ENCODE assay signal across 17 cellular contexts in genomic region chr9:19313573-19313972, GRCh38.
DNase-seq lines count a peak whose midpoint lies in the region; ATAC-seq, FAIRE-seq and TF ChIP-seq lines count a peak whose summit lies in the region.
"Had no signal": no experiment of that assay in that cellular context is flagged by ENCODE, and none has a peak within 500 bp of the region (broad histone marks: within the 10 kb centered on the region; RNA-seq: fewer than 3 reads in every experiment).

No MANE protein-coding gene starts in this region.

- H3K27me3 ChIP-seq in right atrium auricular region: no peaks in the 10 kb centered on the region

- no peak overlapping the region for H3K27ac ChIP-seq in right atrium auricular region
- H3K27ac ChIP-seq: C4-2B had no signal

- peaks cover 0 to 10% of the 10 kb centered on the region in 2 donors for H3K36me3 Mint-ChIP-seq in naive B cell

- DNase-seq in Right ventricle myocardium inferior (ENCODE audit: missing footprints) (no peak), right atrium auricular region (ENCODE audit: low spot score) (no peak), GM12891 (ENCODE audit: insufficient read length, low spot score) (no peak), NCI-H446 treated with DMSO at 0.1 percent for 48 hours (lab: John Stamatoyannopoulos, UW) (peak; percentile 12), naive B cell (no peak), glomerular visceral epithelial cell (ENCODE audit: extremely low spot score) (no peak), SW480 (ENCODE audit: low spot score) (no peak), ecto neural progenitor cell (ENCODE audit: low spot score) (no peak)
- DNase-seq: DMS79 treated with DMSO at 0.1 percent for 48 hours, H7, KG1, NCI-H1417 treated with DMSO at 0.1 percent for 48 hours, NCI-H187 treated with DMSO at 0.1 percent for 48 hours, NCI-H2171, NCI-H69 had no signal

- H3K4me1 Mint-ChIP-seq in naive B cell: peaks cover 0 to 4% (median 0%) of the 10 kb centered on the region in 3 donors

- no peaks in the 10 kb centered on the region for H3K27me3 Mint-ChIP-seq in naive B cell

- no peak overlapping the region for H3K4me3 ChIP-seq in right atrium auricular region

- H3K4me3 Mint-ChIP-seq in naive B cell: no peak overlapping the region

- no peaks in the 10 kb centered on the region for H3K4me1 ChIP-seq in right atrium auricular region

- no peaks in the 10 kb centered on the region for H3K9me3 ChIP-seq in right atrium auricular region

- no peaks in the 10 kb centered on the region for H3K9me3 Mint-ChIP-seq in naive B cell

- ATAC-seq in Right ventricle myocardium inferior (peak; percentile 34), naive B cell (ENCODE audit: low read depth in 2 of 2) (no peak)
- ATAC-seq: HepG2 had no signal

- intact Hi-C loops in Right ventricle myocardium inferior (cut with DNase I): no loop called here

- TF ChIP-seq CTCF in right atrium auricular region (IDR thresholded peaks at IDR 0.05): no peak

- peak; percentile 26 for FAIRE-seq in GM12891 (lab: Jason Lieb, UNC)
- FAIRE-seq: HepG2 had no signal

- peaks cover 21% of the 10 kb centered on the region for H3K36me3 ChIP-seq in right atrium auricular region

- peak overlapping the region in 4 of 6 donors; percentile 20 to 82 (median 68) for H3K27ac Mint-ChIP-seq in naive B cell

- no peak for TF ChIP-seq POLR2A in GM12891 (IDR thresholded peaks at IDR 0.05; ENCODE audit: low read depth, low read length)

TF ChIP-seq in GM12891, 5 proteins besides CTCF, POLR2A, EP300 and RAD21:
- no peak for TF ChIP-seq PAX5 (IDR thresholded peaks at IDR 0.05; ENCODE audit: insufficient read depth, low read length, severe bottlenecking)
- no peak for TF ChIP-seq SPI1 (IDR thresholded peaks at IDR 0.05; ENCODE audit: low read depth, low read length)
- no peak for TF ChIP-seq TAF1 (IDR thresholded peaks at IDR 0.05; ENCODE audit: low read depth, low read length)
- no peak for TF ChIP-seq POLR2AphosphoS5 (IDR thresholded peaks at IDR 0.05; ENCODE audit: low read depth, low read length)
- TF ChIP-seq POU2F2 (IDR thresholded peaks at IDR 0.05; ENCODE audit: low read depth, low read length): no peak
